8 cellular contexts compared by ENCODE assay signal in genomic region chr1:43171876-43172531, GRCh38. TPM values are rescaled to one million over a fixed set of nuclear protein-coding genes. Genes with fewer than 3 reads are reported as not detected.
A peak's percentile ranks its signal among the peaks of the same experiment; 100 is the strongest.
DNase-seq lines count a peak whose midpoint lies in the region; ATAC-seq, FAIRE-seq and TF ChIP-seq lines count a peak whose summit lies in the region.

Gene CFAP57 (plus strand): TSS chr1:43172330. CDS start chr1:43172754, 424 bp downstream.
Gene EBNA1BP2 (minus strand): TSS chr1:43172290. CDS start chr1:43172118, 172 bp downstream.

- peaks cover 12% of the 10 kb centered on the region for H3K4me1 ChIP-seq in endothelial cell of umbilical vein (ENCODE audit: control insufficient read depth, extremely low read depth, insufficient read depth, low read length)

- dilution Hi-C loops in endothelial cell of umbilical vein (cut with MboI; ENCODE audit: extremely low pct_ligation_motif_present, low sequenced_read_pairs) = no loop called here

- intact Hi-C loops in Calu3 (cut with micrococcal nuclease; ENCODE audit: unreplicated experiment) (loop anchor here (2.0 kb wide), 1 partner anchor 35 kb away; no protein-coding TSS in a partner anchor), endothelial cell of umbilical vein (cut with micrococcal nuclease) (loop anchor here (1.0 kb wide), 2 partner anchors 35 to 129 kb away; no protein-coding TSS in a partner anchor)

- peak within 1 kb of the TSS; percentile 30 for H3K27ac ChIP-seq in endothelial cell of umbilical vein (ENCODE audit: insufficient read depth, low read depth, low read length)

- ATAC-seq in GM21423 (IDR thresholded peaks at IDR 0.05; ENCODE audit: unreplicated experiment) = peak; percentile 96
- peak; percentile 87 for ATAC-seq in activated CD8-positive, alpha-beta memory T cell treated with anti-CD3 and anti-CD28 coated beads, Interleukin-2, amount 10 ng/mL, durations not matched to agents 7 days and 5 days

- H3K4me2 ChIP-seq in endothelial cell of umbilical vein (ENCODE audit: insufficient read depth, low read length) = peak within 1 kb of the TSS; percentile 94

- H4K20me1 ChIP-seq in endothelial cell of umbilical vein (replicated peaks; ENCODE audit: control insufficient read depth, extremely low read depth, insufficient read depth, low read length) = no peaks in the 10 kb centered on the region

- H2AFZ ChIP-seq in endothelial cell of umbilical vein (ENCODE audit: low read depth, low read length) = peak within 1 kb of the TSS; percentile 77

- CTCF ChIA-PET in Calu3 (lab: Charles Lee) = interaction anchor here (0.6 to 0.7 kb wide), 3 partner anchors 11 to 853 kb away, joined by 4 read pairs; no protein-coding TSS in a partner anchor
- CTCF ChIA-PET in activated CD8-positive, alpha-beta memory T cell treated with anti-CD3 and anti-CD28 coated beads, Interleukin-2, amount 10 ng/mL, durations not matched to agents 7 days and 5 days (lab: Charles Lee) = interaction anchor here (0.7 to 2.3 kb wide), 3 partner anchors 55 to 405 kb away, joined by 3 to 6 read pairs (median 3); partner anchors contain the start of genes C1orf50 and P3H1
- CTCF ChIA-PET in endothelial cell of umbilical vein (lab: Charles Lee) = interaction anchor here (1.2 to 2.3 kb wide), 8 partner anchors 32 to 259 kb away, joined by 3 to 14 read pairs (median 7); no protein-coding TSS in a partner anchor

- H3K9me3 Mint-ChIP-seq in Calu3 (ENCODE audit: low read depth, unreplicated experiment) = no peaks in the 10 kb centered on the region
- no peaks in the 10 kb centered on the region for H3K9me3 Mint-ChIP-seq in activated CD8-positive, alpha-beta memory T cell treated with anti-CD3 and anti-CD28 coated beads, Interleukin-2, amount 10 ng/mL, durations not matched to agents 7 days and 5 days (ENCODE audit: low read depth)
- H3K9me3 Mint-ChIP-seq in mesothelial cell of epicardium = no peaks in the 10 kb centered on the region

- BruUV-seq in Calu3 (replicated peaks; lab: Mats Ljungman, UMichigan) (no TSS peak), endothelial cell of umbilical vein (replicated peaks; lab: Mats Ljungman, UMichigan) (TSS peak; percentile 43)

- H3K9me3 ChIP-seq in endothelial cell of umbilical vein (replicated peaks; ENCODE audit: control insufficient read depth, insufficient read depth, low read length) = no peaks in the 10 kb centered on the region

- no peaks in the 10 kb centered on the region for H3K9me1 ChIP-seq in endothelial cell of umbilical vein (replicated peaks; ENCODE audit: control insufficient read depth, extremely low read depth, insufficient read depth, low read length)

- peaks cover 8 to 9% of the 10 kb centered on the region in 2 experiments for H3K36me3 ChIP-seq in endothelial cell of umbilical vein (ENCODE audit: control insufficient read depth in 2 of 2, extremely low read depth in 1 of 2, insufficient read depth in 2 of 2, low read length in 2 of 2)

- peaks cover 30% of the 10 kb centered on the region for H3K79me2 ChIP-seq in endothelial cell of umbilical vein (ENCODE audit: control insufficient read depth, insufficient read depth, low read length)

- peaks cover 8% of the 10 kb centered on the region for H3K4me1 Mint-ChIP-seq in Calu3 (ENCODE audit: low read depth, unreplicated experiment)
- peaks cover 28% of the 10 kb centered on the region for H3K4me1 Mint-ChIP-seq in activated CD8-positive, alpha-beta memory T cell treated with anti-CD3 and anti-CD28 coated beads, Interleukin-2, amount 10 ng/mL, durations not matched to agents 7 days and 5 days
- peaks cover 16% of the 10 kb centered on the region for H3K4me1 Mint-ChIP-seq in mesothelial cell of epicardium

- no peak for TF ChIP-seq CTCF in Calu3 (IDR thresholded peaks at IDR 0.05; ENCODE audit: unreplicated experiment)
- no peak for TF ChIP-seq CTCF in endothelial cell of umbilical vein (IDR thresholded peaks at IDR 0.05; ENCODE audit: extremely low read depth in 1 of 2, insufficient read depth in 1 of 2, low read depth in 1 of 2, low read length in 2 of 2)
- TF ChIP-seq CTCF in mesothelial cell of epicardium (IDR thresholded peaks at IDR 0.05; ENCODE audit: unreplicated experiment) = no peak

- DNase-seq in Calu3 = peak; percentile 86
- peak in 75 of 76 experiments; percentile 40 to 94 (median 84) for DNase-seq in HUDEP-2 (lab: John Stamatoyannopoulos, UW; ENCODE audit: unreplicated experiment in 76 of 76)
- peak; percentile 88 for DNase-seq in NOMO-1 treated with DMSO at 0.1 percent for 48 hours (lab: John Stamatoyannopoulos, UW; ENCODE audit: unreplicated experiment)
- peak; percentile 96 for DNase-seq in activated CD8-positive, alpha-beta memory T cell treated with anti-CD3 and anti-CD28 coated beads, Interleukin-2, amount 10 ng/mL, durations not matched to agents 7 days and 5 days
- DNase-seq in endothelial cell of umbilical vein (ENCODE audit: low read depth, low spot score) = peak; percentile 94
- peak; percentile 75 to 89 for DNase-seq in mesothelial cell of epicardium (ENCODE audit: low spot score in 2 of 2, unreplicated experiment in 2 of 2)
- peak; percentile 75 for DNase-seq in stimulated activated CD8-positive, alpha-beta memory T cell treated with anti-CD3 and anti-CD28 coated beads, Interleukin-15, amount 100 ng/mL, for 24 hours (ENCODE audit: low read depth)

- TF ChIP-seq POLR2A in endothelial cell of umbilical vein (IDR thresholded peaks at IDR 0.05; ENCODE audit: low read depth, low read length) = peak; percentile 81

- H3K9ac ChIP-seq in endothelial cell of umbilical vein (replicated peaks; ENCODE audit: extremely low read depth, insufficient read depth, low read length) = peak within 1 kb of the TSS; percentile 43

- FAIRE-seq in endothelial cell of umbilical vein (lab: Jason Lieb, UNC) = peak; percentile 90

- H3K36me3 Mint-ChIP-seq in Calu3 (ENCODE audit: insufficient read depth, unreplicated experiment) = peaks cover 53% of the 10 kb centered on the region
- H3K36me3 Mint-ChIP-seq in activated CD8-positive, alpha-beta memory T cell treated with anti-CD3 and anti-CD28 coated beads, Interleukin-2, amount 10 ng/mL, durations not matched to agents 7 days and 5 days = peaks cover 27% of the 10 kb centered on the region
- H3K36me3 Mint-ChIP-seq in mesothelial cell of epicardium = peaks cover 30% of the 10 kb centered on the region

- POLR2A ChIA-PET in endothelial cell of umbilical vein (lab: Charles Lee) = interaction anchor here (3.5 kb wide), 1 partner anchor 35 kb away, joined by 23 read pairs; no protein-coding TSS in a partner anchor

- H3K27ac Mint-ChIP-seq in Calu3 (ENCODE audit: unreplicated experiment) = peak within 1 kb of the TSS; percentile 89
- H3K27ac Mint-ChIP-seq in activated CD8-positive, alpha-beta memory T cell treated with anti-CD3 and anti-CD28 coated beads, Interleukin-2, amount 10 ng/mL, durations not matched to agents 7 days and 5 days = peak within 1 kb of the TSS; percentile 90
- peak within 1 kb of the TSS; percentile 96 for H3K27ac Mint-ChIP-seq in mesothelial cell of epicardium

- peak within 1 kb of the TSS; percentile 95 for H3K4me3 Mint-ChIP-seq in Calu3 (ENCODE audit: low read depth, unreplicated experiment)
- peak within 1 kb of the TSS; percentile 93 for H3K4me3 Mint-ChIP-seq in activated CD8-positive, alpha-beta memory T cell treated with anti-CD3 and anti-CD28 coated beads, Interleukin-2, amount 10 ng/mL, durations not matched to agents 7 days and 5 days
- peak within 1 kb of the TSS; percentile 99 for H3K4me3 Mint-ChIP-seq in mesothelial cell of epicardium

- H3K27me3 Mint-ChIP-seq in Calu3 (ENCODE audit: unreplicated experiment) = peaks cover 7% of the 10 kb centered on the region
- peaks cover 24% of the 10 kb centered on the region for H3K27me3 Mint-ChIP-seq in activated CD8-positive, alpha-beta memory T cell treated with anti-CD3 and anti-CD28 coated beads, Interleukin-2, amount 10 ng/mL, durations not matched to agents 7 days and 5 days
- H3K27me3 Mint-ChIP-seq in mesothelial cell of epicardium (ENCODE audit: low read depth) = peaks cover 16% of the 10 kb centered on the region

- H3K4me3 ChIP-seq in endothelial cell of umbilical vein (replicated peaks in 1 of 3; ENCODE audit: insufficient read depth in 1 of 3, low read depth in 1 of 3, low read length in 3 of 3) = peak within 1 kb of the TSS; percentile 6 to 81 (median 51)

- H3K27me3 ChIP-seq in endothelial cell of umbilical vein (ENCODE audit: control insufficient read depth in 2 of 2, insufficient read depth in 2 of 2, low read length in 2 of 2) = peaks cover 0 to 2% of the 10 kb centered on the region in 2 experiments

TF ChIP-seq in endothelial cell of umbilical vein, 7 proteins besides CTCF, POLR2A, EP300 and RAD21 (continues in another document):
- no peak for TF ChIP-seq FOS (IDR thresholded peaks at IDR 0.05; ENCODE audit: borderline replicate concordance, insufficient read depth, low read length)

RNA-seq across cellular contexts. Expression of gene CFAP57, which starts in this region (rescaled TPM):
- total RNA-seq in Calu3 (2022) (0.26 and 0.56 TPM in 2 replicates), endothelial cell of umbilical vein (0.28 and 0.88 TPM in 2 replicates), mesothelial cell of epicardium (0.27 to 0.38 TPM (median 0.35 TPM) in 3 replicates)
- under 1 TPM; 0.09 TPM for total RNA-seq in activated CD8-positive, alpha-beta memory T cell treated with anti-CD3 and anti-CD28 coated beads, Interleukin-2, amount 10 ng/mL, durations not matched to agents 7 days and 5 days
- polyA plus RNA-seq in endothelial cell of umbilical vein = 0.83 and 0.91 TPM in 2 replicates
- 0.62 and 1.0 TPM in 2 replicates for polyA plus RNA-seq in endothelial cell of umbilical vein (2011; cell fraction: cytosol; rRNA removed)
- polyA plus RNA-seq in endothelial cell of umbilical vein (2011; cell fraction: nucleus; rRNA removed) = 5.5 and 6.1 TPM in 2 replicates
- 0.54 and 0.68 TPM in 2 replicates for polyA plus RNA-seq in endothelial cell of umbilical vein (2012)
- polyA minus RNA-seq in endothelial cell of umbilical vein = 0.62 and 0.68 TPM in 2 replicates
- polyA minus RNA-seq in endothelial cell of umbilical vein (2011; cell fraction: cytosol; rRNA and poly(A)+ RNA removed) = 0.41 TPM
- 0.72 and 0.87 TPM in 2 replicates for polyA minus RNA-seq in endothelial cell of umbilical vein (2011; cell fraction: nucleus; rRNA and poly(A)+ RNA removed)

RNA-seq across cellular contexts. Expression of gene EBNA1BP2, which starts in this region (rescaled TPM):
- total RNA-seq in Calu3 (2022) (128 and 132 TPM in 2 replicates), endothelial cell of umbilical vein (104 and 105 TPM in 2 replicates), mesothelial cell of epicardium (49.1 to 51.3 TPM (median 51.1 TPM) in 3 replicates)
- total RNA-seq in activated CD8-positive, alpha-beta memory T cell treated with anti-CD3 and anti-CD28 coated beads, Interleukin-2, amount 10 ng/mL, durations not matched to agents 7 days and 5 days = 10 to 100 TPM; 60.0 to 68.7 TPM
- 32.1 and 47.8 TPM in 2 replicates for polyA plus RNA-seq in endothelial cell of umbilical vein
- polyA plus RNA-seq in endothelial cell of umbilical vein (2011; cell fraction: cytosol; rRNA removed) = 82.4 and 90.7 TPM in 2 replicates
- 71.7 and 74.9 TPM in 2 replicates for polyA plus RNA-seq in endothelial cell of umbilical vein (2011; cell fraction: nucleus; rRNA removed)
- polyA plus RNA-seq in endothelial cell of umbilical vein (2012) = 95.8 and 145 TPM in 2 replicates
- 37.6 and 43.6 TPM in 2 replicates for polyA minus RNA-seq in endothelial cell of umbilical vein
- polyA minus RNA-seq in endothelial cell of umbilical vein (2011; cell fraction: cytosol; rRNA and poly(A)+ RNA removed) = 43.0 TPM
- 28.8 and 32.4 TPM in 2 replicates for polyA minus RNA-seq in endothelial cell of umbilical vein (2011; cell fraction: nucleus; rRNA and poly(A)+ RNA removed)

Comparison
In these comparisons a context has a peak if more than half of its experiments do, and no peak if none do; other contexts are left out.
1. Peak in every context shown above with its lines: DNase-seq, ATAC-seq, H3K4me3 ChIP-seq and H3K27ac ChIP-seq.